23 cellular contexts compared by ENCODE assay signal in genomic region chr15:101142711-101143110, GRCh38.
DNase-seq lines count a peak whose midpoint lies in the region; ATAC-seq and TF ChIP-seq lines count a peak whose summit lies in the region.
"Had no signal": no experiment of that assay in that cellular context is flagged by ENCODE, and none has a peak within 500 bp of the region (broad histone marks: within the 10 kb centered on the region; RNA-seq: fewer than 3 reads in every experiment).

No MANE protein-coding gene starts in this region.

- H3K36me3 ChIP-seq in endodermal cell (ENCODE audit: control insufficient read depth, insufficient read depth, low read length) (no peaks in the 10 kb centered on the region), sigmoid colon (no peaks in the 10 kb centered on the region), aorta (ENCODE audit: control insufficient read depth in 1 of 2, insufficient read depth in 2 of 2, low read length in 1 of 2) (no peaks in the 10 kb centered on the region)
- H3K36me3 ChIP-seq: BE2C; BLaER1 treated with 17β-estradiol and CSF1 and Interleukin-3, amounts not matched to agents 10 nM and 100 nM; HAP-1 had no signal

- H3K27ac ChIP-seq in endodermal cell (ENCODE audit: low read depth, low read length): no peak overlapping the region
- H3K27ac ChIP-seq in sigmoid colon: no peak overlapping the region
- H3K27ac ChIP-seq in aorta (ENCODE audit: low read depth in 1 of 2, low read length in 2 of 2): no peak overlapping the region
- H3K27ac ChIP-seq: A549; BLaER1 treated with 17β-estradiol and CSF1 and Interleukin-3, amounts not matched to agents 10 nM and 100 nM had no signal

- H3K4me1 ChIP-seq in endodermal cell (ENCODE audit: control insufficient read depth, insufficient read depth, low read length) (no peaks in the 10 kb centered on the region), sigmoid colon (no peaks in the 10 kb centered on the region), aorta (ENCODE audit: control insufficient read depth in 1 of 2, insufficient read depth in 2 of 2, low read length in 2 of 2) (peaks cover 0 to 4% of the 10 kb centered on the region in 2 donors)
- H3K4me1 ChIP-seq: A549, HAP-1 had no signal

- H3K27ac Mint-ChIP-seq in natural killer cell treated with Interleukin-12 subunit alpha and Interleukin-12 subunit beta and Interleukin-15 and Interleukin-18, amount 100 ng/mL, for 72 hours: no peak overlapping the region
- H3K27ac Mint-ChIP-seq in natural killer cell (no peak overlapping the region), endodermal cell (no peak overlapping the region)
- H3K27ac Mint-ChIP-seq in activated T-cell treated with anti-CD3 and anti-CD28 coated beads, Interleukin-2, amount 50 U/mL, for 24 hours: no peak overlapping the region
- H3K27ac Mint-ChIP-seq: CD4-positive, alpha-beta T cell; GM23338; HFFc6 had no signal

- H3K4me3 ChIP-seq in endodermal cell (ENCODE audit: low read length) (no peak overlapping the region), sigmoid colon (no peak overlapping the region), aorta (ENCODE audit: low read length in 2 of 2) (no peak overlapping the region)
- H3K4me3 ChIP-seq: A549; BLaER1 treated with 17β-estradiol and CSF1 and Interleukin-3, amounts not matched to agents 10 nM and 100 nM; GM23338; HAP-1 had no signal

- intact Hi-C loops in natural killer cell (cut with micrococcal nuclease) (no loop called here), sigmoid colon (cut with DNase I) (no loop called here), aorta (cut with DNase I) (no loop called here)

- no peak for TF ChIP-seq EP300 in sigmoid colon (IDR thresholded peaks at IDR 0.05)

- H3K27me3 ChIP-seq in endodermal cell (ENCODE audit: control insufficient read depth, insufficient read depth, low read length, poor library complexity, severe bottlenecking) (no peaks in the 10 kb centered on the region), sigmoid colon (no peaks in the 10 kb centered on the region), aorta (ENCODE audit: control insufficient read depth in 1 of 2, insufficient read depth in 2 of 2, low read length in 1 of 2) (no peaks in the 10 kb centered on the region)
- H3K27me3 ChIP-seq: BE2C had no signal

- WGBS in endodermal cell (ENCODE audit: insufficient coverage in 1 of 2, insufficient read length in 1 of 2), 2 experiments: 82 to 100% methylated on average over 2 of the region's 2 CpGs
- WGBS in sigmoid colon, 2 donors: 73 to 94% methylated on average over 2 of the region's 2 CpGs
- WGBS in aorta, 2 donors: 89 to 98% methylated on average over 2 of the region's 2 CpGs

- DNase-seq in natural killer cell treated with Interleukin-12 subunit alpha and Interleukin-12 subunit beta and Interleukin-15 and Interleukin-18, amount 100 ng/mL, for 72 hours (ENCODE audit: low spot score): peak; percentile 39
- DNase-seq in natural killer cell (no peak), endodermal cell (peak; percentile 32), sigmoid colon (peak; percentile 58), aorta (peak; percentile 25 to 74), NOMO-1 (lab: John Stamatoyannopoulos, UW; ENCODE audit: unreplicated experiment in 2 of 2) (no peak), HUDEP-2 (lab: John Stamatoyannopoulos, UW; ENCODE audit: unreplicated experiment in 76 of 76) (no peak)
- no peak for DNase-seq in activated T-cell treated with anti-CD3 and anti-CD28 coated beads, Interleukin-2, amount 50 U/mL, for 24 hours
- DNase-seq: 8988T; ACHN; AML-193; BE2C; CD4-positive, alpha-beta T cell; DMS53; DMS79 treated with DMSO at 0.1 percent for 48 hours; GF-D8; HFFc6 had no signal

- TF ChIP-seq POLR2A in sigmoid colon (IDR thresholded peaks at IDR 0.05): no peak

- no peak overlapping the region for H3K9ac ChIP-seq in endodermal cell (ENCODE audit: extremely low read depth, low read length, poor library complexity, severe bottlenecking)
- H3K9ac ChIP-seq: BLaER1 treated with 17β-estradiol and CSF1 and Interleukin-3, amounts not matched to agents 10 nM and 100 nM had no signal

- no peaks in the 10 kb centered on the region for H3K27me3 Mint-ChIP-seq in natural killer cell treated with Interleukin-12 subunit alpha and Interleukin-12 subunit beta and Interleukin-15 and Interleukin-18, amount 100 ng/mL, for 72 hours
- H3K27me3 Mint-ChIP-seq in natural killer cell (ENCODE audit: low read depth in 2 of 2) (no peaks in the 10 kb centered on the region), endodermal cell (ENCODE audit: insufficient read depth) (no peaks in the 10 kb centered on the region)
- H3K27me3 Mint-ChIP-seq in activated T-cell treated with anti-CD3 and anti-CD28 coated beads, Interleukin-2, amount 50 U/mL, for 24 hours: no peaks in the 10 kb centered on the region
- H3K27me3 Mint-ChIP-seq: CD4-positive, alpha-beta T cell had no signal

- H3K36me3 Mint-ChIP-seq in natural killer cell treated with Interleukin-12 subunit alpha and Interleukin-12 subunit beta and Interleukin-15 and Interleukin-18, amount 100 ng/mL, for 72 hours: no peaks in the 10 kb centered on the region
- no peaks in the 10 kb centered on the region for H3K36me3 Mint-ChIP-seq in natural killer cell
- H3K36me3 Mint-ChIP-seq in endodermal cell (ENCODE audit: low read depth): no peaks in the 10 kb centered on the region
- H3K36me3 Mint-ChIP-seq in activated T-cell treated with anti-CD3 and anti-CD28 coated beads, Interleukin-2, amount 50 U/mL, for 24 hours (ENCODE audit: low read depth): no peaks in the 10 kb centered on the region
- H3K36me3 Mint-ChIP-seq: CD14-positive monocyte had no signal

- H3K4me1 Mint-ChIP-seq in natural killer cell treated with Interleukin-12 subunit alpha and Interleukin-12 subunit beta and Interleukin-15 and Interleukin-18, amount 100 ng/mL, for 72 hours (ENCODE audit: low read depth in 2 of 2): peaks cover 15 to 29% of the 10 kb centered on the region in 2 donors
- H3K4me1 Mint-ChIP-seq in natural killer cell (peaks cover 10 to 11% of the 10 kb centered on the region in 2 donors), endodermal cell (no peaks in the 10 kb centered on the region)
- peaks cover 1% of the 10 kb centered on the region for H3K4me1 Mint-ChIP-seq in activated T-cell treated with anti-CD3 and anti-CD28 coated beads, Interleukin-2, amount 50 U/mL, for 24 hours (ENCODE audit: low read depth)

- H3K9me3 ChIP-seq in endodermal cell (ENCODE audit: control insufficient read depth, low read length) (no peaks in the 10 kb centered on the region), sigmoid colon (no peaks in the 10 kb centered on the region), aorta (ENCODE audit: control insufficient read depth, low read length) (no peaks in the 10 kb centered on the region)
- H3K9me3 ChIP-seq: A549, BE2C, HAP-1 had no signal

- H3K4me3 Mint-ChIP-seq in natural killer cell treated with Interleukin-12 subunit alpha and Interleukin-12 subunit beta and Interleukin-15 and Interleukin-18, amount 100 ng/mL, for 72 hours: no peak overlapping the region
- no peak overlapping the region for H3K4me3 Mint-ChIP-seq in natural killer cell
- no peak overlapping the region for H3K4me3 Mint-ChIP-seq in endodermal cell
- no peak overlapping the region for H3K4me3 Mint-ChIP-seq in activated T-cell treated with anti-CD3 and anti-CD28 coated beads, Interleukin-2, amount 50 U/mL, for 24 hours
- H3K4me3 Mint-ChIP-seq: CD14-positive monocyte; CD4-positive, alpha-beta T cell; CD8-positive, alpha-beta memory T cell; GM23338; HFFc6 had no signal

- TF ChIP-seq CTCF in natural killer cell (IDR thresholded peaks at IDR 0.05) (no peak), endodermal cell (conservative IDR thresholded peaks at IDR 0.05) (no peak), sigmoid colon (IDR thresholded peaks at IDR 0.05) (no peak)

- no peaks in the 10 kb centered on the region for H3K9me3 Mint-ChIP-seq in natural killer cell treated with Interleukin-12 subunit alpha and Interleukin-12 subunit beta and Interleukin-15 and Interleukin-18, amount 100 ng/mL, for 72 hours
- peaks cover 0 to 3% of the 10 kb centered on the region in 2 donors for H3K9me3 Mint-ChIP-seq in natural killer cell
- no peaks in the 10 kb centered on the region for H3K9me3 Mint-ChIP-seq in endodermal cell
- no peaks in the 10 kb centered on the region for H3K9me3 Mint-ChIP-seq in activated T-cell treated with anti-CD3 and anti-CD28 coated beads, Interleukin-2, amount 50 U/mL, for 24 hours
- H3K9me3 Mint-ChIP-seq: CD4-positive, alpha-beta T cell; CD8-positive, alpha-beta memory T cell; GM23338; HFFc6 had no signal

- ATAC-seq in natural killer cell treated with Interleukin-12 subunit alpha and Interleukin-12 subunit beta and Interleukin-15 and Interleukin-18, amount 100 ng/mL, for 72 hours: no peak
- ATAC-seq in natural killer cell (no peak), aorta (ENCODE audit: low FRiP score) (no peak)
- ATAC-seq: A549, GM23338 had no signal

Comparison
In these comparisons a context has a peak if more than half of its experiments do, and no peak if none do; other contexts are left out.
1. DNase-seq: peak in natural killer cell treated with Interleukin-12 subunit alpha and Interleukin-12 subunit beta and Interleukin-15 and Interleukin-18, amount 100 ng/mL, for 72 hours (single experiment), endodermal cell (single experiment), sigmoid colon (single experiment) and aorta (2 of 2); none in natural killer cell (single experiment), activated T-cell treated with anti-CD3 and anti-CD28 coated beads, Interleukin-2, amount 50 U/mL, for 24 hours (single experiment), NOMO-1 (0 of 2) and HUDEP-2 (0 of 76).